Comparison of ENCODE assay signal across 15 cellular contexts in the genomic region with DNA sequence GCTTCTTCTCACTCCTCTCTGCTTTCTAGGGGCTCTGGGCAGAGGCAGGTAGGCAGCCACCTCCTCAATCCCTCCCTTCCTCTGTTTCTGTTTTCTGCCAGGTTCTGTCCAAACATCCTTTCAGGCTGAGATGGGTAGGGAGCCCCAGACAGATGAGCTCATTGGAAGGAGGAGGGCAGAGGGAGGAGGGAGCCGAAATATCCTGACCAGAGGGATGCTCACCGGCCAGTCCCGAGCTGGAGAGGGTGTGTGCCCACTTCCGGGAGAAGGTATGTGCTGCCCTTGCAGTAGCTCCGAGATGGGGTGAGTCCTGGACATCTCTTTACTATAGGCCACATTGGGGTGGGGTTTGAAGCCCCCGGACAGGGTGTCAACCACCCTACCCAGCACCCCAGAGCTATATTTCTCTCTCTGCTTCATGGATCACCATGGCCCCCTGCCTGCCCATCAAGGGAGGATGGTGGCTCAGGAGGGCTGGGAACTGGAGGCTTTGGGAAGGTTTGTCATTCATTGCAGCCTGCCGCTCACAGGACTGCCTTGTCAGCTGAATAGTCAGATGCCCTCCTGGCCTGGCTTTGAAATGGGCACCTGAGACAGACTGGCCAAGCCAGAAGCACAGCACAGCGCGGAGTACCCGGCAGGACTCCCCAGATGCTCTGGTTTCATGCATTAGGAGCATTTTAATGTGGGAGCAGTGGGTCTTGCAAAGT. TPM values are rescaled to one million over a fixed set of nuclear protein-coding genes. Genes with fewer than 3 reads are reported as not detected.
"Had no signal": no experiment of that assay in that cellular context is flagged by ENCODE, and none has a peak within 500 bp of the region (broad histone marks: within the 10 kb centered on the region; RNA-seq: fewer than 3 reads in every experiment).

No MANE protein-coding gene starts in this region.

- H3K4me3 Mint-ChIP-seq: activated CD4-positive, alpha-beta memory T cell treated with anti-CD3 and anti-CD28 coated beads, Interleukin-2, amount 10 ng/mL, durations not matched to agents 7 days and 5 days; activated naive CD4-positive, alpha-beta T cell treated with anti-CD3 and anti-CD28 coated beads, Interleukin-2, amount 50 U/mL, for 24 hours; activated T-cell treated with anti-CD3 and anti-CD28 coated beads, Interleukin-2, amount 50 U/mL, for 4 hours; central memory CD8-positive, alpha-beta T cell had no signal

- H3K36me3 Mint-ChIP-seq: activated naive CD4-positive, alpha-beta T cell treated with anti-CD3 and anti-CD28 coated beads, Interleukin-2, amount 50 U/mL, for 24 hours had no signal

- H3K4me3 ChIP-seq: body of pancreas, sigmoid colon had no signal

- H3K9me3 ChIP-seq: body of pancreas, heart left ventricle, sigmoid colon had no signal

- H3K27ac ChIP-seq: body of pancreas, heart left ventricle, sigmoid colon had no signal

- H3K27ac Mint-ChIP-seq: activated CD4-positive, alpha-beta memory T cell treated with anti-CD3 and anti-CD28 coated beads, Interleukin-2, amount 10 ng/mL, durations not matched to agents 7 days and 5 days; activated naive CD4-positive, alpha-beta T cell treated with anti-CD3 and anti-CD28 coated beads, Interleukin-2, amount 50 U/mL, for 24 hours had no signal

- H3K36me3 ChIP-seq: heart left ventricle, sigmoid colon had no signal

- DNase-seq: activated CD4-positive, alpha-beta memory T cell treated with anti-CD3 and anti-CD28 coated beads, Interleukin-2, amount 10 ng/mL, durations not matched to agents 7 days and 5 days; activated CD4-positive, alpha-beta T cell treated with anti-CD3 and anti-CD28 coated beads for 4 hours; activated effector memory CD4-positive, alpha-beta T cell treated with anti-CD3 and anti-CD28 coated beads, Interleukin-2, amount 50 U/mL, for 16 hours; activated T-cell treated with anti-CD3 and anti-CD28 coated beads, Interleukin-2, amount 50 U/mL, for 4 hours; amniotic stem cell; body of pancreas; cortex of kidney; foreskin melanocyte; heart left ventricle; mesendoderm; sigmoid colon had no signal

- ATAC-seq: body of pancreas had no signal

- H3K9me3 Mint-ChIP-seq: activated CD4-positive, alpha-beta memory T cell treated with anti-CD3 and anti-CD28 coated beads, Interleukin-2, amount 10 ng/mL, durations not matched to agents 7 days and 5 days; activated naive CD4-positive, alpha-beta T cell treated with anti-CD3 and anti-CD28 coated beads, Interleukin-2, amount 50 U/mL, for 24 hours; activated T-cell treated with anti-CD3 and anti-CD28 coated beads, Interleukin-2, amount 50 U/mL, for 4 hours; central memory CD8-positive, alpha-beta T cell had no signal

RNA-seq across cellular contexts. Expression of a gene that starts 4.7 kb away (rescaled TPM):
- total RNA-seq: activated T-cell treated with anti-CD3 and anti-CD28 coated beads, Interleukin-2, amount 50 U/mL, for 4 hours had no signal

RNA-seq across cellular contexts. Expression of a gene that starts 19.1 kb away (rescaled TPM):
- total RNA-seq: activated CD4-positive, alpha-beta memory T cell treated with anti-CD3 and anti-CD28 coated beads, Interleukin-2, amount 10 ng/mL, durations not matched to agents 7 days and 5 days; activated T-cell treated with anti-CD3 and anti-CD28 coated beads, Interleukin-2, amount 50 U/mL, for 4 hours; osteocyte; pulmonary artery endothelial cell had no signal
